9 cellular contexts compared by ENCODE assay signal in genomic region chr6:162336359-162336758, GRCh38.
"Had no signal": no experiment of that assay in that cellular context is flagged by ENCODE, and none has a peak within 500 bp of the region (broad histone marks: within the 10 kb centered on the region; RNA-seq: fewer than 3 reads in every experiment).

No MANE protein-coding gene starts in this region.

- H3K27ac ChIP-seq: GM23248 had no signal

- H3K27ac Mint-ChIP-seq: GM23338, HFFc6 had no signal

- DNase-seq: GM23248, GOT3, H7, H9, HCEC 1CT, HFFc6 had no signal

- H3K9me3 ChIP-seq: HAP-1 had no signal

- H3K9ac ChIP-seq: GM23248 had no signal

- ATAC-seq: GM23338, HCT116 had no signal

- H3K4me1 Mint-ChIP-seq: GM23338, H9 had no signal

- H3K4me3 ChIP-seq: GM23248, GM23338, HAP-1 had no signal

- H3K36me3 ChIP-seq: HAP-1 had no signal

- H3K4me2 ChIP-seq: GM23338 had no signal

- H2AFZ ChIP-seq: GM23248, GM23338 had no signal

- H3K4me3 Mint-ChIP-seq: GM23338, H9, HFFc6 had no signal
